ENCODE assay signal across 24 cellular contexts in the genomic region with DNA sequence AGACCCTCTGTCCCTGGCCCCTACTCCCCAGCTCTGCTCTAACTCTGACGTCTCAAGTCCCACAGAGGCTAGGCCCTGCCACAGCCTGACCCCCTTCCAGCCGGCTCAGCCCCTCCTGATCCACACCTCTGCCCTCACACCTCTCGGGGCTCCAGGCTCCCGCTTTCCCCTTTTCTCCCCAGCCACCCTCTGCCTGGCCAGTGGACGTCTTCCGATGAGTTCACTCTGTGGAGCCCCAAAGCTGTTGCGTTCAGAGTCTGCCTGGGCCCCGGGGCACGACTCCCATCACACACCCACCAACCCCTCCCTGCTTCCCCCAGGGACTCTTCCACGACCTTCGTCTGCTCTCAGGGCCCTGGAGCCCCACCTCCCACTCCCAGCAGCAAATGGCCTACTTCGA. TPM values are rescaled to one million over a fixed set of nuclear protein-coding genes. Genes with fewer than 3 reads are reported as not detected.
DNase-seq lines count a peak whose midpoint lies in the region; ATAC-seq and TF ChIP-seq lines count a peak whose summit lies in the region.
"Had no signal": no experiment of that assay in that cellular context is flagged by ENCODE, and none has a peak within 500 bp of the region (broad histone marks: within the 10 kb centered on the region; RNA-seq: fewer than 3 reads in every experiment).

No MANE protein-coding gene starts in this region.

- H3K36me3 ChIP-seq in WERI-Rb-1, result no peaks in the 10 kb centered on the region
- H3K36me3 ChIP-seq: MG63 had no signal

- TF ChIP-seq CTCF in CD14-positive monocyte (IDR thresholded peaks at IDR 0.05) (no peak), WERI-Rb-1 (IDR thresholded peaks at IDR 0.05; ENCODE audit: low read depth, low read length) (no peak), glutamatergic neuron (IDR thresholded peaks at IDR 0.05; ENCODE audit: partially characterized antibody, unreplicated experiment) (no peak), natural killer cell (IDR thresholded peaks at IDR 0.05) (no peak)

- peak; percentile 4 for ATAC-seq in stimulated activated naive CD8-positive, alpha-beta T cell treated with anti-CD3 and anti-CD28 coated beads, Interleukin-15, Interleukin-2, amounts not matched to agents 100 U/mL and 50 U/mL, for 24 hours
- ATAC-seq in natural killer cell, result no peak

- peak overlapping the region in 2 of 7 donors; percentile 5 to 30 for H3K27ac Mint-ChIP-seq in CD14-positive monocyte
- H3K27ac Mint-ChIP-seq in glutamatergic neuron (ENCODE audit: unreplicated experiment), result peak overlapping the region; percentile 89
- peak overlapping the region in 1 of 2 donors; percentile 47 for H3K27ac Mint-ChIP-seq in natural killer cell

- H3K9me3 Mint-ChIP-seq in CD14-positive monocyte (no peaks in the 10 kb centered on the region), glutamatergic neuron (ENCODE audit: unreplicated experiment) (peaks cover 7% of the 10 kb centered on the region), natural killer cell (no peaks in the 10 kb centered on the region)
- H3K9me3 Mint-ChIP-seq: CD8-positive, alpha-beta memory T cell had no signal

- intact Hi-C loops in CD14-positive monocyte (cut with micrococcal nuclease), result loop anchor here (10.0 kb wide), 2 partner anchors 155 to 275 kb away; a partner anchor contains a TSS
- intact Hi-C loops in natural killer cell (cut with micrococcal nuclease), result no loop called here

- no peaks in the 10 kb centered on the region for H3K9me3 ChIP-seq in WERI-Rb-1 (ENCODE audit: severe bottlenecking)
- H3K9me3 ChIP-seq: A549, MG63 had no signal

- no peak overlapping the region for H3K27ac ChIP-seq in WERI-Rb-1
- H3K27ac ChIP-seq: A549, SK-N-MC had no signal

- no peaks in the 10 kb centered on the region for H3K4me1 Mint-ChIP-seq in CD14-positive monocyte
- peaks cover 43% of the 10 kb centered on the region for H3K4me1 Mint-ChIP-seq in glutamatergic neuron (ENCODE audit: low read depth, unreplicated experiment)
- peaks cover 0 to 6% of the 10 kb centered on the region in 2 donors for H3K4me1 Mint-ChIP-seq in natural killer cell
- H3K4me1 Mint-ChIP-seq: CD8-positive, alpha-beta memory T cell had no signal

- no peak overlapping the region for H3K4me3 Mint-ChIP-seq in CD14-positive monocyte
- H3K4me3 Mint-ChIP-seq in glutamatergic neuron (ENCODE audit: unreplicated experiment), result peak overlapping the region; percentile 30
- H3K4me3 Mint-ChIP-seq in natural killer cell, result no peak overlapping the region
- H3K4me3 Mint-ChIP-seq: CD8-positive, alpha-beta memory T cell had no signal

- DNase-seq in CD14-positive monocyte (ENCODE audit: low spot score), result peak; percentile 41
- peak; percentile 66 for DNase-seq in WERI-Rb-1
- DNase-seq in glutamatergic neuron, result no peak
- DNase-seq in stimulated activated naive CD8-positive, alpha-beta T cell treated with anti-CD3 and anti-CD28 coated beads, Interleukin-15, Interleukin-2, amounts not matched to agents 100 U/mL and 50 U/mL, for 24 hours, result no peak
- no peak for DNase-seq in NCI-H1105 treated with DMSO at 0.1 percent for 48 hours (lab: John Stamatoyannopoulos, UW)
- DNase-seq in NAMALWA (ENCODE audit: low spot score), result no peak
- no peak for DNase-seq in natural killer cell
- DNase-seq: AML-193, DMS 273 treated with DMSO at 0.1 percent for 48 hours, DMS79 treated with DMSO at 0.1 percent for 48 hours, IMR-90, KG1, MG63, NCI-H1048, NCI-H1436 treated with DMSO at 0.1 percent for 48 hours, NCI-H1930, NCI-H2107, NCI-H524, NCI-H748 treated with DMSO at 0.1 percent for 48 hours, SIG-M5 had no signal

- H3K36me3 Mint-ChIP-seq in CD14-positive monocyte (no peaks in the 10 kb centered on the region), glutamatergic neuron (ENCODE audit: unreplicated experiment) (no peaks in the 10 kb centered on the region), natural killer cell (no peaks in the 10 kb centered on the region)
- H3K36me3 Mint-ChIP-seq: CD8-positive, alpha-beta memory T cell had no signal

- peaks cover 2 to 6% (median 2%) of the 10 kb centered on the region in 3 donors for H3K27me3 Mint-ChIP-seq in CD14-positive monocyte (ENCODE audit: low read depth in 3 of 3)
- H3K27me3 Mint-ChIP-seq in glutamatergic neuron (ENCODE audit: unreplicated experiment), result peaks cover 12% of the 10 kb centered on the region
- no peaks in the 10 kb centered on the region for H3K27me3 Mint-ChIP-seq in natural killer cell (ENCODE audit: low read depth in 2 of 2)
- H3K27me3 Mint-ChIP-seq: CD8-positive, alpha-beta memory T cell had no signal

- no peak overlapping the region for H3K4me3 ChIP-seq in WERI-Rb-1 (ENCODE audit: low read depth, low read length)
- H3K4me3 ChIP-seq: A549, MG63, SK-N-MC had no signal

- H3K27me3 ChIP-seq in WERI-Rb-1 (ENCODE audit: insufficient read depth, low read depth, severe bottlenecking), result no peaks in the 10 kb centered on the region
- H3K27me3 ChIP-seq: MG63 had no signal

RNA-seq across cellular contexts. Expression of a gene that starts 18.4 kb away (rescaled TPM):
- polyA plus RNA-seq in CD14-positive monocyte, result 10 to 100 TPM; 32.7 to 38.4 TPM
- total RNA-seq in glutamatergic neuron (ENCODE audit: unreplicated experiment) (90.1 TPM), natural killer cell (10 to 100 TPM; 48.6 to 56.7 (median 55.9) TPM)

RNA-seq across cellular contexts. Expression of a gene that starts 27.7 kb away (rescaled TPM):
- not detected for polyA plus RNA-seq in CD14-positive monocyte
- not detected for total RNA-seq in glutamatergic neuron (ENCODE audit: unreplicated experiment)
- total RNA-seq in natural killer cell, result not detected
- total RNA-seq: CD8-positive, alpha-beta memory T cell; H4; IMR-90 had no signal
- polyA plus RNA-seq: A549; CD8-positive, alpha-beta memory T cell; IMR-90 had no signal

RNA-seq across cellular contexts. Expression of a gene that starts 41.1 kb away (rescaled TPM):
- not detected for polyA plus RNA-seq in CD14-positive monocyte
- 125 TPM for total RNA-seq in glutamatergic neuron (ENCODE audit: unreplicated experiment)
- 1 to 10 TPM in 1 of 3 donors, under 1 TPM in 2; 0.75 to 1.7 (median 0.78) TPM for total RNA-seq in natural killer cell

Comparison
In these comparisons a context has a peak if more than half of its experiments do, and no peak if none do; other contexts are left out.
1. DNase-seq: peak in CD14-positive monocyte (single experiment) and WERI-Rb-1 (single experiment); none in glutamatergic neuron (single experiment), stimulated activated naive CD8-positive, alpha-beta T cell treated with anti-CD3 and anti-CD28 coated beads, Interleukin-15, Interleukin-2, amounts not matched to agents 100 U/mL and 50 U/mL, for 24 hours (single experiment), NCI-H1105 treated with DMSO at 0.1 percent for 48 hours (single experiment), NAMALWA (single experiment) and natural killer cell (single experiment).
2. RNA of a gene that starts 41.1 kb away (total RNA-seq): 125 TPM in glutamatergic neuron (single experiment); 0.75 to 1.7 TPM in natural killer cell; every median in the first group is over 10 times any median in the second.